Comparison of ENCODE assay signal across 7 cellular contexts in the genomic region with DNA sequence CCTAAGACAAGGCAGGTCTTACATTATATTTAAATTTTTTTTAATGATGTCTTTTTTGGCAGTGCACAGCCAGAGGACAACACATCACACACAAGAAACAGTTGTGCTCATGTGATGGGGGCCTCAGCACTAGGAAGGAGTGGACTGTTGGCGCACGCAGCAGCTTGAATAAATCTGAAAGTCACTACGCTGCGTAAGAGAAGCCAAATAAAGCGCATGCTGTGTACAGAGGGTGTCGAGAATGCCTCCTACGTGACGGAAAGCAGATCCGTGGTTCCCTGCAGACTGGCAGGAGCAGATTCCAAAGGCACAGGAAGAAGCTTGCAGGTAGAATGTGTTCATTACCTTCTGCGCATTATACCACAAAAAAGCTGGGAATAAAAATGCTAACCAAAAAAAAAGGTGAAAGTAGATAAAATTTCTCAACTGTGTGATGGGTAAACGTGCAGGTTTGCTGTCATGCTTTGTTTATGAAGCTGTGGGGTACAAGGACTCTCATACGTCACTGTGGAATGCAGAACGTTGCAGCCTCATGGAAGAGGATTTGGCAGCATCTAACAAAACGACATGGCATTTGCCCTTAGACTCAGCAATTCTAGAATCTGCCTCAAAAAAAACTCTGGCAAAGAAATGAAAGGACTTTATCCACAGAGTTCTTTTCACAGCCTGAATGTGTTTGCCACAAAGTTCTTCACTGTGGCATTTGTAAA. TPM values are rescaled to one million over a fixed set of nuclear protein-coding genes. Genes with fewer than 3 reads are reported as not detected.
A peak's percentile ranks its signal among the peaks of the same experiment; 100 is the strongest.
DNase-seq lines count a peak whose midpoint lies in the region; ATAC-seq and TF ChIP-seq lines count a peak whose summit lies in the region.
"Not testable (repeated sequence)": the region's sequence is repeated elsewhere in the genome, so short reads cannot be mapped to it uniquely, and the experiment has no call there.

No MANE protein-coding gene starts in this region.

- not testable (repeated sequence) for H3K9me3 ChIP-seq in IMR-90 (ENCODE audit: control insufficient read depth, insufficient read depth, low read length); fibroblast of lung (ENCODE audit: control insufficient read depth, insufficient read depth, low read depth, low read length); heart left ventricle

- not testable (repeated sequence) for H4K5ac ChIP-seq in IMR-90 (ENCODE audit: low read depth, low read length)

- BruUV-seq in IMR-90 (replicated peaks; lab: Mats Ljungman, UMichigan), result not testable (repeated sequence)

- not testable (repeated sequence) for H3K9ac ChIP-seq in IMR-90 (ENCODE audit: low read depth, low read length); fibroblast of lung (ENCODE audit: insufficient read depth, low read length)

- not testable (repeated sequence) for H3K79me2 ChIP-seq in fibroblast of lung (ENCODE audit: control insufficient read depth, insufficient read depth, low read length)

- H4K91ac ChIP-seq in IMR-90 (ENCODE audit: insufficient read depth, low read depth, low read length), result not testable (repeated sequence)

- H4K8ac ChIP-seq in IMR-90 (ENCODE audit: low read depth in 2 of 2, low read length in 2 of 2), result not testable (repeated sequence)

- in situ Hi-C loops in IMR-90 (cut with MboI; ENCODE audit: low sequenced_read_pairs), result loop anchor here (25.0 kb wide), 1 partner anchor 274 kb away; no protein-coding TSS in a partner anchor

- not testable (repeated sequence) for H3K4me3 Mint-ChIP-seq in osteocyte (ENCODE audit: unreplicated experiment); stimulated activated effector memory CD8-positive, alpha-beta T cell treated with anti-CD3 and anti-CD28 coated beads, Interleukin-12 subunit alpha, Interleukin-12 subunit beta, amount 100 ng/mL, for 72 hours

- TF ChIP-seq POLR2A in IMR-90 (IDR thresholded peaks at IDR 0.05; ENCODE audit: low read depth, low read length); heart left ventricle (IDR thresholded peaks at IDR 0.05): not testable (repeated sequence)

- not testable (repeated sequence) for H2BK15ac ChIP-seq in IMR-90 (ENCODE audit: low read depth, low read length)

- H3K36me3 Mint-ChIP-seq in osteocyte (ENCODE audit: unreplicated experiment), result peaks cover 50% of the 10 kb centered on the region
- H3K36me3 Mint-ChIP-seq in stimulated activated effector memory CD8-positive, alpha-beta T cell treated with anti-CD3 and anti-CD28 coated beads, Interleukin-12 subunit alpha, Interleukin-12 subunit beta, amount 100 ng/mL, for 72 hours, result peaks cover 93% of the 10 kb centered on the region

- peaks cover 30% of the 10 kb centered on the region for H3K4me1 Mint-ChIP-seq in osteocyte (ENCODE audit: unreplicated experiment)
- H3K4me1 Mint-ChIP-seq in stimulated activated effector memory CD8-positive, alpha-beta T cell treated with anti-CD3 and anti-CD28 coated beads, Interleukin-12 subunit alpha, Interleukin-12 subunit beta, amount 100 ng/mL, for 72 hours, result peaks cover 64% of the 10 kb centered on the region

- not testable (repeated sequence) for H3K4me2 ChIP-seq in IMR-90 (ENCODE audit: low read depth, low read length); fibroblast of lung (ENCODE audit: extremely low read depth, insufficient read depth, low read length)

- H3K36me3 ChIP-seq in IMR-90 (ENCODE audit: control insufficient read depth, insufficient read depth, low read length), result peaks cover 27% of the 10 kb centered on the region
- H3K36me3 ChIP-seq in fibroblast of lung (ENCODE audit: control insufficient read depth, insufficient read depth, low read length), result peaks cover 13% of the 10 kb centered on the region
- H3K36me3 ChIP-seq in heart left ventricle, result peaks cover 0 to 77% (median 60%) of the 10 kb centered on the region in 9 donors

- not testable (repeated sequence) for H3K18ac ChIP-seq in IMR-90 (ENCODE audit: low read depth, low read length)

- not testable (repeated sequence) for H3K4me3 ChIP-seq in IMR-90 (ENCODE audit: insufficient read depth, low read depth, low read length); fibroblast of lung (replicated peaks in 1 of 4; ENCODE audit: control extremely low read depth in 1 of 4, insufficient read depth in 1 of 4, low read depth in 3 of 4, low read length in 4 of 4); heart left ventricle

- H2BK5ac ChIP-seq in IMR-90 (ENCODE audit: low read depth, low read length, poor library complexity, severe bottlenecking), result peak overlapping the region; percentile 28

- not testable (repeated sequence) for H3K9me3 Mint-ChIP-seq in osteocyte (ENCODE audit: unreplicated experiment); stimulated activated effector memory CD8-positive, alpha-beta T cell treated with anti-CD3 and anti-CD28 coated beads, Interleukin-12 subunit alpha, Interleukin-12 subunit beta, amount 100 ng/mL, for 72 hours

- H3K23ac ChIP-seq in IMR-90 (ENCODE audit: low read depth, low read length), result not testable (repeated sequence)

- not testable (repeated sequence) for H3K4me1 ChIP-seq in IMR-90 (ENCODE audit: control insufficient read depth, insufficient read depth, low read length); fibroblast of lung (ENCODE audit: control insufficient read depth, extremely low read depth, insufficient read depth, low read length)
- H3K4me1 ChIP-seq in heart left ventricle, result peaks cover 0 to 18% (median 9%) of the 10 kb centered on the region in 12 donors

- H3K27me3 ChIP-seq in IMR-90 (ENCODE audit: control insufficient read depth, insufficient read depth, low read length); fibroblast of lung (ENCODE audit: control insufficient read depth, insufficient read depth, low read length); heart left ventricle: not testable (repeated sequence)

- ATAC-seq in IMR-90 (ENCODE audit: low read depth) (peak; percentile 79), heart left ventricle (peak; percentile 54 to 72 (median 69)), left lobe of liver (peak; percentile 55)
- ATAC-seq in stimulated activated effector memory CD8-positive, alpha-beta T cell treated with anti-CD3 and anti-CD28 coated beads, Interleukin-12 subunit alpha, Interleukin-12 subunit beta, amount 100 ng/mL, for 72 hours, result not testable (repeated sequence)

- not testable (repeated sequence) for H2BK20ac ChIP-seq in IMR-90 (ENCODE audit: low read depth, low read length)

- not testable (repeated sequence) for TF ChIP-seq CTCF in IMR-90 (conservative IDR thresholded peaks at IDR 0.05; ENCODE audit: low read depth, low read length); fibroblast of lung (conservative IDR thresholded peaks at IDR 0.05 in 1 of 2, IDR thresholded peaks at IDR 0.05 in 1 of 2; ENCODE audit: low read depth in 1 of 2, low read length in 2 of 2); heart left ventricle (IDR thresholded peaks at IDR 0.05); osteocyte (IDR thresholded peaks at IDR 0.05)

- WGBS in IMR-90 (ENCODE audit: extremely low coverage in 2 of 2, insufficient read length in 1 of 2), 2 experiments, result no CpG with 5 or more reads among the region's 14 CpGs
- WGBS in heart left ventricle, 4 donors, result 35 to 46% (median 37%) methylated on average over 4 to 6 of the region's 14 CpGs

- H3K27ac Mint-ChIP-seq in osteocyte (ENCODE audit: unreplicated experiment), result peak overlapping the region; percentile 79
- H3K27ac Mint-ChIP-seq in stimulated activated effector memory CD8-positive, alpha-beta T cell treated with anti-CD3 and anti-CD28 coated beads, Interleukin-12 subunit alpha, Interleukin-12 subunit beta, amount 100 ng/mL, for 72 hours, result peak overlapping the region; percentile 87

- H3K4ac ChIP-seq in IMR-90 (ENCODE audit: low read depth, low read length), result not testable (repeated sequence)

- H3K14ac ChIP-seq in IMR-90 (replicated peaks; ENCODE audit: low read depth, low read length), result not testable (repeated sequence)

- peaks cover 0 to 13% of the 10 kb centered on the region in 2 experiments; a peak in 1 of 4 replicates for H3K79me1 ChIP-seq in IMR-90 (ENCODE audit: low read depth in 1 of 2, low read length in 2 of 2)

- H2AK5ac ChIP-seq in IMR-90 (ENCODE audit: low read depth, low read length), result not testable (repeated sequence)

- not testable (repeated sequence) for H4K20me1 ChIP-seq in IMR-90 (ENCODE audit: insufficient read depth, low read length); fibroblast of lung (ENCODE audit: control insufficient read depth, extremely low read depth, insufficient read depth, low read length)

- not testable (repeated sequence) for H2BK120ac ChIP-seq in IMR-90 (ENCODE audit: low read depth, low read length)

- dilution Hi-C loops in IMR-90 (cut with HindIII; ENCODE audit: low sequenced_read_pairs, unreplicated experiment), result not testable (repeated sequence)

- POLR2A ChIA-PET in IMR-90 (lab: Charles Lee; ENCODE audit: unreplicated experiment), result not testable (repeated sequence)

- DNase-seq in IMR-90 (peak; percentile 87), astrocyte of the hippocampus (ENCODE audit: low read depth, low spot score) (peak; percentile 56), fibroblast of lung (ENCODE audit: low read depth in 2 of 2) (peak; percentile 43 to 77)
- not testable (repeated sequence) for DNase-seq in heart left ventricle; left lobe of liver (ENCODE audit: low spot score); osteocyte (ENCODE audit: extremely low spot score, unreplicated experiment); stimulated activated effector memory CD8-positive, alpha-beta T cell treated with anti-CD3 and anti-CD28 coated beads, Interleukin-12 subunit alpha, Interleukin-12 subunit beta, amount 100 ng/mL, for 72 hours (ENCODE audit: low spot score in 2 of 2)

- H2AK9ac ChIP-seq in IMR-90 (replicated peaks; ENCODE audit: low read depth, low read length, poor library complexity), result not testable (repeated sequence)

- H3K27me3 Mint-ChIP-seq in osteocyte (ENCODE audit: unreplicated experiment), result not testable (repeated sequence)

- not testable (repeated sequence) for H3K9me1 ChIP-seq in IMR-90 (ENCODE audit: insufficient read depth, low read length)

- not testable (repeated sequence) for H2AFZ ChIP-seq in IMR-90 (replicated peaks; ENCODE audit: low read length, poor library complexity); fibroblast of lung (ENCODE audit: low read length)

- H3K27ac ChIP-seq in IMR-90 (ENCODE audit: insufficient read depth, low read length); fibroblast of lung (ENCODE audit: insufficient read depth, low read length): not testable (repeated sequence)
- peak overlapping the region in 8 of 12 donors; percentile 0 to 69 (median 36) for H3K27ac ChIP-seq in heart left ventricle

- not testable (repeated sequence) for H3K56ac ChIP-seq in IMR-90 (ENCODE audit: extremely low read depth, insufficient read depth, low read length)

- TF ChIP-seq RAD21 in IMR-90 (IDR thresholded peaks at IDR 0.05; ENCODE audit: low read length), result not testable (repeated sequence)

- intact Hi-C loops in IMR-90 (cut with micrococcal nuclease) (loop anchor here (10.0 kb wide), 1 partner anchor 276 kb away; no protein-coding TSS in a partner anchor), heart left ventricle (cut with DNase I) (loop anchor here in 1 of 10 donors (10.0 kb wide), 1 partner anchor 286 kb away; no protein-coding TSS in a partner anchor)

- CTCF ChIA-PET in IMR-90 (lab: Yijun Ruan, JAX), result not testable (repeated sequence)

RNA-seq across cellular contexts. Expression of gene MUC20, which starts 32.2 kb away (rescaled TPM):
- total RNA-seq in IMR-90 (2012; rRNA removed) (not detected in 2 replicates), fibroblast of lung (under 0.01 and 0.66 TPM in 2 replicates), heart left ventricle (1 to 10 TPM in 7 of 9 donors, under 1 TPM in 2; 0.21 to 8.4 (median 3.2) TPM), left lobe of liver (29.6 TPM), osteocyte (6.2 and 7.6 TPM in 2 replicates)
- polyA plus RNA-seq in IMR-90 (2012; rRNA removed) (0.12 and 0.24 TPM in 2 replicates), fibroblast of lung (0.16 and 0.54 TPM in 2 replicates), heart left ventricle (1 to 10 TPM in 1 of 2 donors, under 1 TPM in 1; 0.53 to 3.2 TPM)
- polyA plus RNA-seq in IMR-90 (2012; cell fraction: cytosol; rRNA removed), result 0.11 TPM in 1 of 2 replicates, not detected in the other
- 1.7 TPM in 2 replicates for polyA plus RNA-seq in IMR-90 (2012; cell fraction: nucleus; rRNA removed; ENCODE audit: low replicate concordance)
- 0.21 and 0.58 TPM in 2 replicates for polyA plus RNA-seq in fibroblast of lung (2012)
- 1.8 TPM in 1 of 2 replicates, not detected in the other for polyA minus RNA-seq in fibroblast of lung (ENCODE audit: low replicate concordance)
